Comparison of ENCODE assay signal across 12 cellular contexts in the genomic region with DNA sequence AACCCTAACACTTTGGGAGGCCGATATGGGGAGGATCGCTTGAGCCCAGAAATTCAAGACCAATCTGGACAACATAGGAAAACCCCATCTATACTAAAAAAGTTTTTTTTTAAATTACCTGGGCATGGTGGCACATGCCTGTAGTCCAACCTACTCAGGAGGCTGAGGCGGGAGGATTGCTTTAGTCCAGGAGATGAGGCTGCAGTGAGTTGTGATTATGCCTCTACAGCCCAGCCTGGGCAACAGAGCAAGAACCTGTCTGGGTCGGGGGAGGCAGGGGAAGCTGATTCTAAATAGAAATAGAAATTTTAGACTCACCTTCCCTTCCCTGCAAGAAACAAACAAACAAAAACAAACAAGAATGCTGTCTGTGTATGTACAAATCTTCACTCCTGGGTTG. TPM values are rescaled to one million over a fixed set of nuclear protein-coding genes. Genes with fewer than 3 reads are reported as not detected.
"Had no signal": no experiment of that assay in that cellular context is flagged by ENCODE, and none has a peak within 500 bp of the region (broad histone marks: within the 10 kb centered on the region; RNA-seq: fewer than 3 reads in every experiment).

No MANE protein-coding gene starts in this region.

- H3K27ac ChIP-seq: GM23248 had no signal

- H3K4me3 ChIP-seq: GM23248, GM23338, HAP-1 had no signal

- H3K9ac ChIP-seq: GM23248 had no signal

- H3K9me3 ChIP-seq: HAP-1 had no signal

- H3K4me1 ChIP-seq: HAP-1 had no signal

- H2AFZ ChIP-seq: GM23248, GM23338 had no signal

- DNase-seq: GM23248, GOT3, H7, H9, HCEC 1CT, HFFc6 had no signal

- FAIRE-seq: H1, H54 had no signal

- H3K4me2 ChIP-seq: GM23338 had no signal

- H3K36me3 ChIP-seq: HAP-1 had no signal

- ATAC-seq: GM23338, HCT116 had no signal

RNA-seq across cellular contexts. Expression of gene PRODH, which starts 52.9 kb away (rescaled TPM):
- total RNA-seq: GM23248, H4, HFFc6 had no signal
- polyA plus RNA-seq: GM23248 had no signal
